1 cellular context compared by ENCODE assay signal in genomic region chr4:21002976-21003375, GRCh38.
TF ChIP-seq lines count a peak whose summit lies in the region.

No MANE protein-coding gene starts in this region.

TF ChIP-seq in H1, 55 proteins besides CTCF, POLR2A, EP300 and RAD21 (continued from another document):
- TF ChIP-seq CHD7 (IDR thresholded peaks at IDR 0.05; ENCODE audit: insufficient replicate concordance, low read length), result no peak
- TF ChIP-seq GABPA (IDR thresholded peaks at IDR 0.05; ENCODE audit: borderline replicate concordance, insufficient read depth, low read length), result no peak
- no peak for TF ChIP-seq USF2 (IDR thresholded peaks at IDR 0.05; ENCODE audit: low read length)
- TF ChIP-seq CEBPB (IDR thresholded peaks at IDR 0.05; ENCODE audit: low read depth, low read length), result no peak
- TF ChIP-seq JUND (IDR thresholded peaks at IDR 0.05; ENCODE audit: low read length), result no peak
